10 cellular contexts compared by ENCODE assay signal in genomic region chr4:80610845-80611244, GRCh38.
DNase-seq lines count a peak whose midpoint lies in the region; ATAC-seq and TF ChIP-seq lines count a peak whose summit lies in the region.
"Had no signal": no experiment of that assay in that cellular context is flagged by ENCODE, and none has a peak within 500 bp of the region (broad histone marks: within the 10 kb centered on the region; RNA-seq: fewer than 3 reads in every experiment).

No MANE protein-coding gene starts in this region.

- no peaks in the 10 kb centered on the region for H3K27me3 ChIP-seq in SK-N-SH (ENCODE audit: insufficient read depth)
- no peaks in the 10 kb centered on the region for H3K27me3 ChIP-seq in tibial nerve
- H3K27me3 ChIP-seq in ascending aorta, result no peaks in the 10 kb centered on the region

- no peak for TF ChIP-seq CTCF in SK-N-SH (IDR thresholded peaks at IDR 0.05)
- no peak for TF ChIP-seq CTCF in tibial nerve (IDR thresholded peaks at IDR 0.05)
- no peak for TF ChIP-seq CTCF in ascending aorta (IDR thresholded peaks at IDR 0.05)

- no peak overlapping the region for H3K4me3 ChIP-seq in SK-N-SH (ENCODE audit: low read depth in 2 of 2, low read length in 1 of 2)
- H3K4me3 ChIP-seq in tibial nerve, result no peak overlapping the region
- no peak overlapping the region for H3K4me3 ChIP-seq in ascending aorta

- DNase-seq in stimulated activated naive CD8-positive, alpha-beta T cell treated with anti-CD3 and anti-CD28 coated beads, Interleukin-15, Interleukin-2, amounts not matched to agents 100 U/mL and 50 U/mL, for 24 hours, result peak; percentile 6
- DNase-seq in stimulated activated naive CD8-positive, alpha-beta T cell treated with anti-CD3 and anti-CD28 coated beads, Interleukin-15, amount 100 ng/mL, for 72 hours, result no peak
- DNase-seq in SK-N-SH (no peak), tibial nerve (ENCODE audit: low spot score in 2 of 2) (no peak), ascending aorta (ENCODE audit: low spot score in 2 of 2) (no peak), NCI-H2171 treated with DMSO at 0.1 percent for 48 hours (lab: John Stamatoyannopoulos, UW) (no peak), HuH-7.5 (ENCODE audit: low spot score) (no peak)
- DNase-seq: CD4-positive, CD25-positive, alpha-beta regulatory T cell had no signal

- H2AFZ ChIP-seq in SK-N-SH (ENCODE audit: low read depth), result no peak overlapping the region

- H3K9ac ChIP-seq in SK-N-SH, result no peak overlapping the region

- H4K20me1 ChIP-seq in SK-N-SH (ENCODE audit: insufficient read depth), result no peaks in the 10 kb centered on the region

- H3K4me2 ChIP-seq in SK-N-SH, result no peak overlapping the region

- peaks cover 5% of the 10 kb centered on the region for H3F3A ChIP-seq in SK-N-SH (replicated peaks; ENCODE audit: insufficient read depth)

- POLR2A ChIA-PET in SK-N-SH (lab: Yijun Ruan, JAX), result no interaction called here

- no peaks in the 10 kb centered on the region for H3K36me3 ChIP-seq in SK-N-SH (replicated peaks in 1 of 2; ENCODE audit: control insufficient read depth in 1 of 2, insufficient read depth in 2 of 2, low read length in 1 of 2)
- H3K36me3 ChIP-seq in tibial nerve, result no peaks in the 10 kb centered on the region
- H3K36me3 ChIP-seq in ascending aorta, result no peaks in the 10 kb centered on the region

- ATAC-seq in stimulated activated naive CD8-positive, alpha-beta T cell treated with anti-CD3 and anti-CD28 coated beads, Interleukin-15, Interleukin-2, amounts not matched to agents 100 U/mL and 50 U/mL, for 24 hours, result no peak
- no peak for ATAC-seq in stimulated activated naive CD8-positive, alpha-beta T cell treated with anti-CD3 and anti-CD28 coated beads, Interleukin-15, amount 100 ng/mL, for 72 hours
- peak; percentile 89 for ATAC-seq in HG03064 (IDR thresholded peaks at IDR 0.05; ENCODE audit: low read depth, unreplicated experiment)

- TF ChIP-seq POLR2A in tibial nerve (IDR thresholded peaks at IDR 0.05), result no peak

- peaks cover 4 to 7% of the 10 kb centered on the region in 2 donors for H3K9me3 Mint-ChIP-seq in stimulated activated naive CD8-positive, alpha-beta T cell treated with anti-CD3 and anti-CD28 coated beads, Interleukin-15, amount 100 ng/mL, for 72 hours

- H3K4me1 Mint-ChIP-seq in stimulated activated naive CD8-positive, alpha-beta T cell treated with anti-CD3 and anti-CD28 coated beads, Interleukin-15, amount 100 ng/mL, for 72 hours, result no peaks in the 10 kb centered on the region

- no peaks in the 10 kb centered on the region for H3K9me2 ChIP-seq in SK-N-SH

- no peak for TF ChIP-seq RAD21 in SK-N-SH (IDR thresholded peaks at IDR 0.05; ENCODE audit: low read length)

- intact Hi-C loops in ascending aorta (cut with DNase I), result no loop called here

- H3K79me2 ChIP-seq in SK-N-SH (ENCODE audit: insufficient read depth), result no peaks in the 10 kb centered on the region

- H3K4me3 Mint-ChIP-seq in stimulated activated naive CD8-positive, alpha-beta T cell treated with anti-CD3 and anti-CD28 coated beads, Interleukin-15, amount 100 ng/mL, for 72 hours, result no peak overlapping the region
- H3K4me3 Mint-ChIP-seq: CD4-positive, CD25-positive, alpha-beta regulatory T cell had no signal

- 20% methylated on average over 2 of the region's 2 CpGs for WGBS in SK-N-SH (ENCODE audit: low lambda C conversion rate)
- WGBS in tibial nerve, 2 donors, result 26 to 27% methylated on average over 2 of the region's 2 CpGs

- H3K27me3 Mint-ChIP-seq in stimulated activated naive CD8-positive, alpha-beta T cell treated with anti-CD3 and anti-CD28 coated beads, Interleukin-15, amount 100 ng/mL, for 72 hours, result no peaks in the 10 kb centered on the region
- H3K27me3 Mint-ChIP-seq: CD4-positive, CD25-positive, alpha-beta regulatory T cell had no signal

- CTCF ChIA-PET in SK-N-SH (lab: Yijun Ruan, JAX), result interaction anchor here (0.7 kb wide), 1 partner anchor 10 kb away, joined by 3 read pairs; no protein-coding TSS in a partner anchor

- TF ChIP-seq EP300 in SK-N-SH (IDR thresholded peaks at IDR 0.05; ENCODE audit: borderline replicate concordance in 1 of 2, low read depth in 1 of 2, low read length in 1 of 2), result 0 out of 4 replicates have a peak, but pooled peaks of 1 of the 2 experiments have one; percentile 21
- TF ChIP-seq EP300 in tibial nerve (IDR thresholded peaks at IDR 0.05), result no peak

- peak overlapping the region in 1 of 2 donors; percentile 70 for H3K27ac Mint-ChIP-seq in stimulated activated naive CD8-positive, alpha-beta T cell treated with anti-CD3 and anti-CD28 coated beads, Interleukin-15, amount 100 ng/mL, for 72 hours
- H3K27ac Mint-ChIP-seq: CD4-positive, CD25-positive, alpha-beta regulatory T cell had no signal

- H3K9me3 ChIP-seq in SK-N-SH (no peaks in the 10 kb centered on the region), tibial nerve (no peaks in the 10 kb centered on the region), ascending aorta (no peaks in the 10 kb centered on the region)

- H3K4me1 ChIP-seq in SK-N-SH (ENCODE audit: control insufficient read depth in 1 of 2, insufficient read depth in 2 of 2, low read depth in 1 of 2, low read length in 1 of 2), result no peaks in the 10 kb centered on the region; a peak in 1 of 4 replicates
- H3K4me1 ChIP-seq in tibial nerve, result peaks cover 0 to 9% (median 4%) of the 10 kb centered on the region in 4 donors
- no peaks in the 10 kb centered on the region for H3K4me1 ChIP-seq in ascending aorta

- H3K27ac ChIP-seq in SK-N-SH (ENCODE audit: low read depth in 2 of 2, low read length in 1 of 2) (no peak overlapping the region), tibial nerve (no peak overlapping the region), ascending aorta (no peak overlapping the region)
- H3K27ac ChIP-seq: VCaP had no signal

TF ChIP-seq in SK-N-SH, 30 proteins besides CTCF, POLR2A, EP300 and RAD21 (continues in another document):
- no peak for TF ChIP-seq ELF1 (IDR thresholded peaks at IDR 0.05)
- TF ChIP-seq FOXJ3 (CRISPR knock-in tag; IDR thresholded peaks at IDR 0.05), result no peak
- no peak for TF ChIP-seq MXI1 (IDR thresholded peaks at IDR 0.05; ENCODE audit: low read depth, low read length)
- TF ChIP-seq RXRA (IDR thresholded peaks at IDR 0.05; ENCODE audit: borderline replicate concordance, low read depth), result no peak
- TF ChIP-seq IRF3 (IDR thresholded peaks at IDR 0.05; ENCODE audit: low read depth, low read length), result no peak
- TF ChIP-seq NFIC (IDR thresholded peaks at IDR 0.05; ENCODE audit: borderline replicate concordance), result no peak; the same call in 1 of the 2 replicates
- no peak for TF ChIP-seq RCOR1 (IDR thresholded peaks at IDR 0.05; ENCODE audit: low read length)
- TF ChIP-seq SIN3A (IDR thresholded peaks at IDR 0.05; ENCODE audit: borderline replicate concordance, low read depth, low read length), result no peak
- no peak for TF ChIP-seq SMC3 (IDR thresholded peaks at IDR 0.05; ENCODE audit: low read depth, low read length)
- TF ChIP-seq FOXM1 (IDR thresholded peaks at IDR 0.05; ENCODE audit: low read depth), result no peak
- TF ChIP-seq TEAD4 (IDR thresholded peaks at IDR 0.05; ENCODE audit: borderline replicate concordance, insufficient read depth), result no peak
- peak; percentile 84 for TF ChIP-seq PBX3 (IDR thresholded peaks at IDR 0.05)
- TF ChIP-seq GATA2 (CRISPR knock-in tag; IDR thresholded peaks at IDR 0.05), result no peak
- no peak for TF ChIP-seq TAF1 (IDR thresholded peaks at IDR 0.05; ENCODE audit: borderline replicate concordance, low read depth, low read length)
- TF ChIP-seq MEF2A (IDR thresholded peaks at IDR 0.05; ENCODE audit: borderline replicate concordance, low read depth), result no peak
- no peak for TF ChIP-seq FOSL2 (IDR thresholded peaks at IDR 0.05; ENCODE audit: borderline replicate concordance, low read depth)
- TF ChIP-seq YY1 (IDR thresholded peaks at IDR 0.05; ENCODE audit: low read depth), result no peak
- TF ChIP-seq GABPA (IDR thresholded peaks at IDR 0.05; ENCODE audit: low read depth), result no peak
- TF ChIP-seq TCF12 (IDR thresholded peaks at IDR 0.05), result peak; percentile 71
- TF ChIP-seq JUND (IDR thresholded peaks at IDR 0.05), result peak; percentile 10
- no peak; the same call in 1 of the 2 replicates for TF ChIP-seq USF1 (IDR thresholded peaks at IDR 0.05; ENCODE audit: borderline replicate concordance, low read depth)
- TF ChIP-seq CHD2 (IDR thresholded peaks at IDR 0.05; ENCODE audit: low read length, partially characterized antibody), result no peak
- TF ChIP-seq USF2 (IDR thresholded peaks at IDR 0.05; ENCODE audit: borderline replicate concordance, low read depth, low read length), result no peak
